Comparison of ENCODE assay signal across 22 cellular contexts in genomic region chr3:146454796-146455195, GRCh38. TPM values are rescaled to one million over a fixed set of nuclear protein-coding genes. Genes with fewer than 3 reads are reported as not detected.
"Had no signal": no experiment of that assay in that cellular context is flagged by ENCODE, and none has a peak within 500 bp of the region (broad histone marks: within the 10 kb centered on the region; RNA-seq: fewer than 3 reads in every experiment).

No MANE protein-coding gene starts in this region.

- H3K9me3 ChIP-seq: breast epithelium had no signal

- H3K4me1 ChIP-seq: breast epithelium had no signal

- H3K36me3 ChIP-seq: breast epithelium had no signal

- ATAC-seq: activated T-cell treated with anti-CD3 and anti-CD28 coated beads, Interleukin-2, amount 50 U/mL, for 4 hours; T-cell had no signal

- DNase-seq: activated B cell treated with CpG ODN at 0.5 μM for 24 hours; activated CD4-positive, alpha-beta T cell treated with anti-CD3 and anti-CD28 coated beads for 1 hour; activated CD4-positive, alpha-beta T cell treated with anti-CD3 and anti-CD28 coated beads, Interleukin-2, amount 10 ng/mL, durations not matched to agents 24 days and 14 days; activated CD4-positive, alpha-beta T cell treated with anti-CD3 and anti-CD28 coated beads, Interleukin-2, amount 50 U/mL, for 48 hours; activated CD8-positive, alpha-beta memory T cell treated with anti-CD3 and anti-CD28 coated beads for 24 hours; activated effector memory CD4-positive, alpha-beta T cell treated with anti-CD3 and anti-CD28 coated beads, Interleukin-2, amount 50 U/mL, for 16 hours; activated naive CD4-positive, alpha-beta T cell treated with anti-CD3 and anti-CD28 coated beads for 36 hours; activated T-cell treated with anti-CD3 and anti-CD28 coated beads, Interleukin-2, amount 50 U/mL, for 4 hours; anterior cingulate cortex; central memory CD4-positive, alpha-beta T cell; MM.1S; NCI-H1105; NCI-H1436; NCI-H1694 treated with DMSO at 0.1 percent for 48 hours; NCI-H2029 treated with DMSO at 0.1 percent for 48 hours; NCI-H510A treated with DMSO at 0.1 percent for 48 hours; NCI-H69; SIG-M5; T-cell; T-helper 2 cell; T1000 had no signal

- H3K27ac ChIP-seq: breast epithelium had no signal

- H3K27me3 ChIP-seq: breast epithelium had no signal

- H3K4me3 ChIP-seq: breast epithelium had no signal

RNA-seq across cellular contexts. Expression of gene PLSCR2, which starts 14.6 kb away (rescaled TPM):
- total RNA-seq: activated B cell treated with CpG ODN at 0.5 μM for 24 hours; activated CD4-positive, alpha-beta T cell treated with anti-CD3 and anti-CD28 coated beads, Interleukin-2, amount 10 ng/mL, durations not matched to agents 24 days and 14 days; activated naive CD4-positive, alpha-beta T cell treated with anti-CD3 and anti-CD28 coated beads for 36 hours had no signal
